29 cellular contexts compared by ENCODE assay signal in the genomic region with DNA sequence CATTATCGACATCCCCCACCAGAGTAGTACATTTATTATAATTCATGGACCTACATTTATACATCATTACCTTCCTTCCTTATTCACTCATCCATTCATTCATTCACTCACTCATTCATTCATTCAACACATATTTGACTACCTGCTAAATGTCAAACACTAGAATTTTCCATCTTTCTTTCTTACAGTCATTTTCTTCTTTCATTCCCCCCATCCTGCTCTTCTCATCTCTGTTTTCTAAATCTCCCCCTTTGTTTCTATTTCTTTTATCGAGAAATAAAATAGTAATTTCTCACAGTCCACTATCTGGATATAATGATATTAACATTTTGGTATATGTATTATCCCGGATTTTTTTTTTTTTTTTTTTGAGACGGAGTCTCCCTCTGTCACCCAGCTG. TPM values are rescaled to one million over a fixed set of nuclear protein-coding genes. Genes with fewer than 3 reads are reported as not detected.
DNase-seq lines count a peak whose midpoint lies in the region; TF ChIP-seq lines count a peak whose summit lies in the region.
"Had no signal": no experiment of that assay in that cellular context is flagged by ENCODE, and none has a peak within 500 bp of the region (broad histone marks: within the 10 kb centered on the region; RNA-seq: fewer than 3 reads in every experiment).

No MANE protein-coding gene starts in this region.

- CTCF ChIA-PET in HEK293 (lab: Yijun Ruan, JAX) = no interaction called here

- DNase-seq in SJCRH30 = no peak
- DNase-seq: 8988T; ACHN; AML-193; BE2C; C1 segment of cervical spinal cord; Caco-2; Calu3; CD4-positive, alpha-beta memory T cell; CD4-positive, alpha-beta T cell; CD4-positive, CD25-positive, alpha-beta regulatory T cell; CD8-positive, alpha-beta memory T cell; CD8-positive, alpha-beta T cell; COR-L47; DMS 273 treated with DMSO at 0.1 percent for 48 hours; DMS153; DMS53; DMS79; DMS79 treated with DMSO at 0.1 percent for 48 hours; DND-41; EL had no signal

- TF ChIP-seq CTCF in HEK293 (tag by site-specific recombination; IDR thresholded peaks at IDR 0.05) = no peak

- H3K9me3 ChIP-seq in HEK293 (ENCODE audit: control insufficient read depth, insufficient read depth, low read depth, low read length) (no peaks in the 10 kb centered on the region), SJCRH30 (replicated peaks) (no peaks in the 10 kb centered on the region)
- H3K9me3 ChIP-seq: A549; BE2C; BLaER1; BLaER1 treated with 17β-estradiol and CSF1 and Interleukin-3, amounts not matched to agents 10 nM and 100 nM; Caco-2 had no signal

- H3K4me3 ChIP-seq in HEK293 (ENCODE audit: low read depth, low read length) (no peak overlapping the region), SJCRH30 (no peak overlapping the region)
- H3K4me3 ChIP-seq: A549; BLaER1; BLaER1 treated with 17β-estradiol and CSF1 and Interleukin-3, amounts not matched to agents 10 nM and 100 nM had no signal

- H3K27ac ChIP-seq in HEK293 (ENCODE audit: extremely low read depth, low read depth, low read length) (no peak overlapping the region), SJCRH30 (no peak overlapping the region)
- H3K27ac ChIP-seq: 22Rv1; A549; BLaER1; BLaER1 treated with 17β-estradiol and CSF1 and Interleukin-3, amounts not matched to agents 10 nM and 100 nM; C4-2B had no signal

- H3K36me3 ChIP-seq in HEK293 (ENCODE audit: control insufficient read depth in 2 of 2, insufficient read depth in 1 of 2, low read length in 2 of 2) = no peaks in the 10 kb centered on the region
- H3K36me3 ChIP-seq in SJCRH30 = no peaks in the 10 kb centered on the region
- H3K36me3 ChIP-seq: BE2C; BLaER1; BLaER1 treated with 17β-estradiol and CSF1 and Interleukin-3, amounts not matched to agents 10 nM and 100 nM had no signal

- no peaks in the 10 kb centered on the region for H3K27me3 ChIP-seq in SJCRH30
- H3K27me3 ChIP-seq: BE2C; BLaER1; BLaER1 treated with 17β-estradiol and CSF1 and Interleukin-3, amounts not matched to agents 10 nM and 100 nM had no signal

- POLR2A ChIA-PET in HEK293 (lab: Yijun Ruan, JAX) = no interaction called here

- H3K4me1 ChIP-seq in HEK293 (ENCODE audit: control insufficient read depth, insufficient read depth, low read length) = no peaks in the 10 kb centered on the region
- no peaks in the 10 kb centered on the region for H3K4me1 ChIP-seq in SJCRH30
- H3K4me1 ChIP-seq: A549; BE2C; BLaER1; BLaER1 treated with 17β-estradiol and CSF1 and Interleukin-3, amounts not matched to agents 10 nM and 100 nM; Caco-2 had no signal

TF ChIP-seq in HEK293, 187 proteins besides CTCF, POLR2A, EP300 and RAD21:
- TF ChIP-seq ZNF701 (tag by site-specific recombination; IDR thresholded peaks at IDR 0.05) (peak; percentile 92), ZNF394 (tag by site-specific recombination; IDR thresholded peaks at IDR 0.05; ENCODE audit: borderline replicate concordance) (no peak), ZNF561 (tag by site-specific recombination; IDR thresholded peaks at IDR 0.05; ENCODE audit: borderline replicate concordance) (no peak)
TF ChIP-seq in HEK293: peak in this region for 1.

RNA-seq across cellular contexts. Expression of a gene that starts 27.8 kb away (rescaled TPM):
- total RNA-seq in SJCRH30 (2014; rRNA removed; shearing (Covaris generic)) = not detected in 2 replicates
- total RNA-seq: A673; B cell; Caco-2; Calu3; CD4-positive, alpha-beta memory T cell; CD4-positive, alpha-beta T cell; CD4-positive, CD25-positive, alpha-beta regulatory T cell; CD8-positive, alpha-beta memory T cell; CD8-positive, alpha-beta T cell had no signal
